ENCODE assay signal across 22 cellular contexts in genomic region chr11:12211331-12212065, GRCh38.
DNase-seq lines count a peak whose midpoint lies in the region; ATAC-seq and TF ChIP-seq lines count a peak whose summit lies in the region.
"Had no signal": no experiment of that assay in that cellular context is flagged by ENCODE, and none has a peak within 500 bp of the region (broad histone marks: within the 10 kb centered on the region; RNA-seq: fewer than 3 reads in every experiment).

No MANE protein-coding gene starts in this region.

- H3K36me3 Mint-ChIP-seq in stimulated activated effector memory CD8-positive, alpha-beta T cell treated with anti-CD3 and anti-CD28 coated beads, Interleukin-12 subunit alpha, Interleukin-12 subunit beta, amount 100 ng/mL, for 72 hours = peaks cover 100% of the 10 kb centered on the region
- H3K36me3 Mint-ChIP-seq: brain, natural killer cell had no signal

- H3K27ac Mint-ChIP-seq in stimulated activated effector memory CD8-positive, alpha-beta T cell treated with anti-CD3 and anti-CD28 coated beads, Interleukin-12 subunit alpha, Interleukin-12 subunit beta, amount 100 ng/mL, for 72 hours = peak overlapping the region; percentile 77
- H3K27ac Mint-ChIP-seq: brain had no signal

- TF ChIP-seq CTCF in ascending aorta (IDR thresholded peaks at IDR 0.05) = no peak

- no peak overlapping the region for H3K4me3 ChIP-seq in ascending aorta
- H3K4me3 ChIP-seq: skin epidermis had no signal

- H3K4me1 Mint-ChIP-seq in stimulated activated effector memory CD8-positive, alpha-beta T cell treated with anti-CD3 and anti-CD28 coated beads, Interleukin-12 subunit alpha, Interleukin-12 subunit beta, amount 100 ng/mL, for 72 hours = peaks cover 53% of the 10 kb centered on the region

- peak; percentile 47 for ATAC-seq in HG02610 (IDR thresholded peaks at IDR 0.05; ENCODE audit: unreplicated experiment)
- ATAC-seq in stimulated activated effector memory CD8-positive, alpha-beta T cell treated with anti-CD3 and anti-CD28 coated beads, Interleukin-12 subunit alpha, Interleukin-12 subunit beta, amount 100 ng/mL, for 72 hours = no peak
- ATAC-seq: activated naive CD4-positive, alpha-beta T cell treated with anti-CD3 and anti-CD28 coated beads, Interleukin-2, amount 50 U/mL, for 72 hours; natural killer cell had no signal

- no peaks in the 10 kb centered on the region for H3K9me3 Mint-ChIP-seq in stimulated activated effector memory CD8-positive, alpha-beta T cell treated with anti-CD3 and anti-CD28 coated beads, Interleukin-12 subunit alpha, Interleukin-12 subunit beta, amount 100 ng/mL, for 72 hours
- H3K9me3 Mint-ChIP-seq: activated naive CD4-positive, alpha-beta T cell treated with anti-CD3 and anti-CD28 coated beads, Interleukin-2, amount 50 U/mL, for 72 hours; natural killer cell had no signal

- H3K27me3 ChIP-seq in ascending aorta = no peaks in the 10 kb centered on the region

- DNase-seq in NCI-H2029 (lab: John Stamatoyannopoulos, UW) = peak; percentile 51
- DNase-seq in NCI-H2029 treated with DMSO at 0.1 percent for 48 hours (lab: John Stamatoyannopoulos, UW) = no peak
- no peak for DNase-seq in ascending aorta (ENCODE audit: low spot score in 2 of 2)
- DNase-seq in stimulated activated effector memory CD8-positive, alpha-beta T cell treated with anti-CD3 and anti-CD28 coated beads, Interleukin-12 subunit alpha, Interleukin-12 subunit beta, amount 100 ng/mL, for 72 hours (ENCODE audit: low spot score in 2 of 2) = no peak
- DNase-seq in SW 1271 (lab: John Stamatoyannopoulos, UW) = no peak
- DNase-seq in globus pallidus (ENCODE audit: low spot score) = no peak
- DNase-seq in NCI-H82 treated with DMSO at 0.1 percent for 48 hours (lab: John Stamatoyannopoulos, UW; ENCODE audit: unreplicated experiment) = no peak
- DNase-seq: activated CD4-positive, alpha-beta T cell treated with anti-CD3 and anti-CD28 coated beads for 48 hours; foreskin melanocyte; GF-D8; HCEC 1CT; Karpas-422; mesenchymal stem cell; natural killer cell; NCI-H1105 treated with DMSO at 0.1 percent for 48 hours; NCI-H2227 treated with DMSO at 0.1 percent for 48 hours; posterior cingulate gyrus; stimulated activated CD8-positive, alpha-beta memory T cell treated with anti-CD3 and anti-CD28 coated beads, Interleukin-4, amount 100 ng/mL, for 48 hours had no signal

- no peak overlapping the region for H3K4me3 Mint-ChIP-seq in stimulated activated effector memory CD8-positive, alpha-beta T cell treated with anti-CD3 and anti-CD28 coated beads, Interleukin-12 subunit alpha, Interleukin-12 subunit beta, amount 100 ng/mL, for 72 hours
- H3K4me3 Mint-ChIP-seq: brain, natural killer cell had no signal

- H3K4me1 ChIP-seq in ascending aorta = peaks cover under 1 to 30% of the 10 kb centered on the region in 2 donors

- intact Hi-C loops in ascending aorta (cut with DNase I) = no loop called here

- peak overlapping the region; percentile 53 to 94 for H3K27ac ChIP-seq in ascending aorta
- H3K27ac ChIP-seq: skin epidermis had no signal

- peaks cover 91 to 98% of the 10 kb centered on the region in 2 donors for H3K36me3 ChIP-seq in ascending aorta

- no peaks in the 10 kb centered on the region for H3K9me3 ChIP-seq in ascending aorta
